14 cellular contexts compared by ENCODE assay signal in genomic region chrX:49292400-49293362, GRCh38. TPM values are rescaled to one million over a fixed set of nuclear protein-coding genes. Genes with fewer than 3 reads are reported as not detected.
"Had no signal": no experiment of that assay in that cellular context is flagged by ENCODE, and none has a peak within 500 bp of the region (broad histone marks: within the 10 kb centered on the region; RNA-seq: fewer than 3 reads in every experiment).

No MANE protein-coding gene starts in this region.

- H3K27me3 ChIP-seq: colonic mucosa, heart left ventricle, tibial nerve had no signal

- H3K27ac Mint-ChIP-seq: T-helper 2 cell treated with Interferon-gamma antibody and Interleukin-4, amounts not matched to agents 5 μg/mL and 100 μg/mL, for 36 hours had no signal

- H3K9me3 ChIP-seq: colonic mucosa, heart left ventricle, mucosa of descending colon, tibial nerve had no signal

- H3K36me3 ChIP-seq: colonic mucosa, heart left ventricle, tibial nerve had no signal

- H3K4me1 ChIP-seq: colonic mucosa had no signal

- H3K27me3 Mint-ChIP-seq: naive thymus-derived CD8-positive, alpha-beta T cell had no signal

- H3K9me3 Mint-ChIP-seq: naive thymus-derived CD8-positive, alpha-beta T cell; T-helper 2 cell treated with Interferon-gamma antibody and Interleukin-4, amounts not matched to agents 5 μg/mL and 100 μg/mL, for 36 hours had no signal

- H3K4me3 ChIP-seq: colonic mucosa, heart left ventricle, mucosa of descending colon, tibial nerve had no signal

- H3K4me3 Mint-ChIP-seq: T-helper 2 cell treated with Interferon-gamma antibody and Interleukin-4, amounts not matched to agents 5 μg/mL and 100 μg/mL, for 36 hours had no signal

- H3K36me3 Mint-ChIP-seq: naive thymus-derived CD8-positive, alpha-beta T cell had no signal

- H3K27ac ChIP-seq: colonic mucosa, heart left ventricle, tibial nerve had no signal

RNA-seq across cellular contexts. Expression of gene GAGE10, which starts 10.8 kb away (rescaled TPM):
- total RNA-seq: astrocyte, colonic mucosa, fibroblast of lung, frontal cortex, heart left ventricle, left lobe of liver, mammary epithelial cell, mucosa of descending colon, posterior vena cava, right cardiac atrium, tibial nerve had no signal
- polyA plus RNA-seq: fibroblast of lung; heart left ventricle; mammary epithelial cell; naive thymus-derived CD8-positive, alpha-beta T cell; right cardiac atrium; small intestine had no signal

RNA-seq across cellular contexts. Expression of gene FOXP3, which starts 28.2 kb away (rescaled TPM):
- total RNA-seq: frontal cortex had no signal
- polyA plus RNA-seq: fibroblast of lung had no signal

RNA-seq across cellular contexts. Expression of gene GAGE12J, which starts 29.2 kb away (rescaled TPM):
- total RNA-seq: astrocyte; colonic mucosa; fibroblast of lung; frontal cortex; heart left ventricle; mammary epithelial cell; mucosa of descending colon; naive thymus-derived CD8-positive, alpha-beta T cell; posterior vena cava; right cardiac atrium; tibial nerve had no signal
- polyA plus RNA-seq: fibroblast of lung; heart left ventricle; mammary epithelial cell; naive thymus-derived CD8-positive, alpha-beta T cell; right cardiac atrium; small intestine had no signal

RNA-seq across cellular contexts. Expression of gene GAGE13, which starts 38.7 kb away (rescaled TPM):
- total RNA-seq: astrocyte; colonic mucosa; fibroblast of lung; frontal cortex; heart left ventricle; left lobe of liver; mammary epithelial cell; mucosa of descending colon; naive thymus-derived CD8-positive, alpha-beta T cell; posterior vena cava; right cardiac atrium; tibial nerve had no signal
- polyA plus RNA-seq: fibroblast of lung; heart left ventricle; mammary epithelial cell; naive thymus-derived CD8-positive, alpha-beta T cell; right cardiac atrium; small intestine had no signal
